In genomic region chr16:81611721-81612120, GRCh38 we compare ENCODE assay signal across 14 cellular contexts.
A peak's percentile ranks its signal among the peaks of the same experiment; 100 is the strongest.
DNase-seq lines count a peak whose midpoint lies in the region; ATAC-seq and TF ChIP-seq lines count a peak whose summit lies in the region.
"Had no signal": no experiment of that assay in that cellular context is flagged by ENCODE, and none has a peak within 500 bp of the region (broad histone marks: within the 10 kb centered on the region; RNA-seq: fewer than 3 reads in every experiment).

No MANE protein-coding gene starts in this region.

- H3K4me3 ChIP-seq in CD4-positive, alpha-beta memory T cell (ENCODE audit: low read length in 2 of 2), result no peak overlapping the region
- no peak overlapping the region for H3K4me3 ChIP-seq in SK-N-SH (ENCODE audit: low read depth in 2 of 2, low read length in 1 of 2)

- ATAC-seq in T-helper 17 cell, result no peak
- ATAC-seq in stimulated activated effector memory CD8-positive, alpha-beta T cell treated with anti-CD3 and anti-CD28 coated beads, Interleukin-12 subunit alpha, Interleukin-12 subunit beta, amount 100 ng/mL, for 72 hours, result no peak
- ATAC-seq: activated T-cell treated with anti-CD3 and anti-CD28 coated beads, Interleukin-2, amount 50 U/mL, for 4 hours had no signal

- H3K9me3 Mint-ChIP-seq in CD4-positive, alpha-beta memory T cell, result no peaks in the 10 kb centered on the region
- H3K9me3 Mint-ChIP-seq in immature natural killer cell, result no peaks in the 10 kb centered on the region
- H3K9me3 Mint-ChIP-seq in stimulated activated effector memory CD8-positive, alpha-beta T cell treated with anti-CD3 and anti-CD28 coated beads, Interleukin-12 subunit alpha, Interleukin-12 subunit beta, amount 100 ng/mL, for 72 hours, result no peaks in the 10 kb centered on the region
- H3K9me3 Mint-ChIP-seq: activated T-cell treated with anti-CD3 and anti-CD28 coated beads, Interleukin-2, amount 50 U/mL, for 4 hours; stimulated activated naive CD8-positive, alpha-beta T cell treated with anti-CD3 and anti-CD28 coated beads, Interleukin-15, Interleukin-2, amounts not matched to agents 100 ng/mL and 50 ng/mL, for 24 hours had no signal

- H3K9me3 ChIP-seq in CD4-positive, alpha-beta memory T cell (ENCODE audit: control insufficient read depth in 1 of 2, low read length in 2 of 2), result no peaks in the 10 kb centered on the region
- no peaks in the 10 kb centered on the region for H3K9me3 ChIP-seq in T-helper 17 cell (ENCODE audit: control insufficient read depth, low read length, poor library complexity, severe bottlenecking)
- no peaks in the 10 kb centered on the region for H3K9me3 ChIP-seq in SK-N-SH

- no peaks in the 10 kb centered on the region for H3K36me3 ChIP-seq in CD4-positive, alpha-beta memory T cell (ENCODE audit: insufficient read depth, low read length)
- peaks cover 5 to 9% of the 10 kb centered on the region in 2 experiments for H3K36me3 ChIP-seq in SK-N-SH (replicated peaks in 1 of 2; ENCODE audit: control insufficient read depth in 1 of 2, insufficient read depth in 2 of 2, low read length in 1 of 2)

- POLR2A ChIA-PET in CD4-positive, alpha-beta memory T cell (lab: Charles Lee; ENCODE audit: partially characterized antibody), result no interaction called here
- POLR2A ChIA-PET in SK-N-SH (lab: Yijun Ruan, JAX), result no interaction called here

- H3K79me2 ChIP-seq in SK-N-SH (ENCODE audit: insufficient read depth), result no peaks in the 10 kb centered on the region

- H3K4me1 ChIP-seq in CD4-positive, alpha-beta memory T cell (ENCODE audit: insufficient read depth, low read length), result peaks cover 16% of the 10 kb centered on the region
- H3K4me1 ChIP-seq in SK-N-SH (ENCODE audit: control insufficient read depth in 1 of 2, insufficient read depth in 2 of 2, low read depth in 1 of 2, low read length in 1 of 2), result peaks cover 4 to 33% of the 10 kb centered on the region in 2 experiments; a peak in 2 of 4 replicates

- CTCF ChIA-PET in CD4-positive, alpha-beta memory T cell (lab: Charles Lee; ENCODE audit: partially characterized antibody), result interaction anchor here (1.2 to 1.8 kb wide), 2 partner anchors 10 to 12 kb away, joined by 4 to 5 read pairs; no protein-coding TSS in a partner anchor
- CTCF ChIA-PET in SK-N-SH (lab: Yijun Ruan, JAX), result interaction anchor here (0.6 to 1.1 kb wide), 5 partner anchors 9 to 208 kb away, joined by 3 to 4 read pairs (median 3); no protein-coding TSS in a partner anchor

- peaks cover 15 to 39% of the 10 kb centered on the region in 2 donors for H3K36me3 Mint-ChIP-seq in CD4-positive, alpha-beta memory T cell
- H3K36me3 Mint-ChIP-seq in T-helper 17 cell (ENCODE audit: low read depth) (peaks cover under 1% of the 10 kb centered on the region), immature natural killer cell (peaks cover 0 to 21% (median 1%) of the 10 kb centered on the region in 3 donors)
- peaks cover 23% of the 10 kb centered on the region for H3K36me3 Mint-ChIP-seq in stimulated activated effector memory CD8-positive, alpha-beta T cell treated with anti-CD3 and anti-CD28 coated beads, Interleukin-12 subunit alpha, Interleukin-12 subunit beta, amount 100 ng/mL, for 72 hours

- H3K27ac Mint-ChIP-seq in CD4-positive, alpha-beta memory T cell, result peak overlapping the region in 6 of 7 donors; percentile 14 to 91 (median 84)
- peak overlapping the region; percentile 92 for H3K27ac Mint-ChIP-seq in T-helper 17 cell
- H3K27ac Mint-ChIP-seq in immature natural killer cell, result peak overlapping the region in 5 of 6 donors; percentile 25 to 64 (median 46)
- peak overlapping the region; percentile 85 for H3K27ac Mint-ChIP-seq in stimulated activated effector memory CD8-positive, alpha-beta T cell treated with anti-CD3 and anti-CD28 coated beads, Interleukin-12 subunit alpha, Interleukin-12 subunit beta, amount 100 ng/mL, for 72 hours
- H3K27ac Mint-ChIP-seq: stimulated activated naive CD8-positive, alpha-beta T cell treated with anti-CD3 and anti-CD28 coated beads, Interleukin-15, Interleukin-2, amounts not matched to agents 100 ng/mL and 50 ng/mL, for 24 hours had no signal

- H3F3A ChIP-seq in SK-N-SH (replicated peaks; ENCODE audit: insufficient read depth), result no peaks in the 10 kb centered on the region

- H3K4me2 ChIP-seq in SK-N-SH, result no peak overlapping the region

- H2AFZ ChIP-seq in SK-N-SH (ENCODE audit: low read depth), result no peak overlapping the region

- no peaks in the 10 kb centered on the region for H3K27me3 Mint-ChIP-seq in CD4-positive, alpha-beta memory T cell
- H3K27me3 Mint-ChIP-seq in T-helper 17 cell (no peaks in the 10 kb centered on the region), immature natural killer cell (ENCODE audit: low read depth in 3 of 3) (peaks cover 3 to 8% (median 8%) of the 10 kb centered on the region in 3 donors)
- H3K27me3 Mint-ChIP-seq: stimulated activated naive CD8-positive, alpha-beta T cell treated with anti-CD3 and anti-CD28 coated beads, Interleukin-15, Interleukin-2, amounts not matched to agents 100 ng/mL and 50 ng/mL, for 24 hours had no signal

- H3K4me3 Mint-ChIP-seq in CD4-positive, alpha-beta memory T cell, result no peak overlapping the region
- H3K4me3 Mint-ChIP-seq in T-helper 17 cell (no peak overlapping the region), immature natural killer cell (no peak overlapping the region)
- H3K4me3 Mint-ChIP-seq in stimulated activated effector memory CD8-positive, alpha-beta T cell treated with anti-CD3 and anti-CD28 coated beads, Interleukin-12 subunit alpha, Interleukin-12 subunit beta, amount 100 ng/mL, for 72 hours, result no peak overlapping the region
- H3K4me3 Mint-ChIP-seq: activated T-cell treated with anti-CD3 and anti-CD28 coated beads, Interleukin-2, amount 50 U/mL, for 4 hours; stimulated activated naive CD8-positive, alpha-beta T cell treated with anti-CD3 and anti-CD28 coated beads, Interleukin-15, Interleukin-2, amounts not matched to agents 100 ng/mL and 50 ng/mL, for 24 hours had no signal

- no peaks in the 10 kb centered on the region for H3K9me2 ChIP-seq in SK-N-SH

- intact Hi-C loops in CD4-positive, alpha-beta memory T cell (cut with micrococcal nuclease), result no loop called here

- H3K27me3 ChIP-seq in CD4-positive, alpha-beta memory T cell (ENCODE audit: insufficient read depth, low read length), result no peaks in the 10 kb centered on the region
- H3K27me3 ChIP-seq in SK-N-SH (ENCODE audit: insufficient read depth), result no peaks in the 10 kb centered on the region

- H3K9ac ChIP-seq in SK-N-SH, result no peak overlapping the region

- no peak overlapping the region for H3K27ac ChIP-seq in CD4-positive, alpha-beta memory T cell (ENCODE audit: low read depth, low read length)
- H3K27ac ChIP-seq in SK-N-SH (ENCODE audit: low read depth in 2 of 2, low read length in 1 of 2), result no peak overlapping the region

- DNase-seq in CD4-positive, alpha-beta memory T cell, result no peak
- DNase-seq in T-helper 17 cell (no peak), immature natural killer cell (no peak), SK-N-SH (no peak), activated gamma-delta T cell (lab: John Stamatoyannopoulos, UW) (no peak), NCI-H2227 (lab: John Stamatoyannopoulos, UW; ENCODE audit: unreplicated experiment) (no peak)
- DNase-seq in stimulated activated effector memory CD8-positive, alpha-beta T cell treated with anti-CD3 and anti-CD28 coated beads, Interleukin-12 subunit alpha, Interleukin-12 subunit beta, amount 100 ng/mL, for 72 hours (ENCODE audit: low spot score in 2 of 2), result no peak
- DNase-seq: activated CD4-positive, CD25-positive, alpha-beta regulatory T cell treated with anti-CD3 and anti-CD28 coated beads, Interleukin-2, amount 50 U/mL, for 72 hours; activated T-cell treated with anti-CD3 and anti-CD28 coated beads, Interleukin-2, amount 50 U/mL, for 4 hours; cortex of kidney; DND-41; NCI-H187; NCI-H524 treated with DMSO at 0.1 percent for 48 hours had no signal

- peaks cover 0 to 8% (median 6%) of the 10 kb centered on the region in 4 donors for H3K4me1 Mint-ChIP-seq in CD4-positive, alpha-beta memory T cell
- H3K4me1 Mint-ChIP-seq in T-helper 17 cell, result peaks cover 21% of the 10 kb centered on the region
- H3K4me1 Mint-ChIP-seq in immature natural killer cell, result peaks cover 2 to 3% of the 10 kb centered on the region in 2 donors
- H3K4me1 Mint-ChIP-seq in stimulated activated effector memory CD8-positive, alpha-beta T cell treated with anti-CD3 and anti-CD28 coated beads, Interleukin-12 subunit alpha, Interleukin-12 subunit beta, amount 100 ng/mL, for 72 hours, result peaks cover 24% of the 10 kb centered on the region

- WGBS in SK-N-SH (ENCODE audit: low lambda C conversion rate), result 88% methylated on average over 6 of the region's 6 CpGs

- no peak for TF ChIP-seq CTCF in SK-N-SH (IDR thresholded peaks at IDR 0.05)

- TF ChIP-seq RAD21 in SK-N-SH (IDR thresholded peaks at IDR 0.05; ENCODE audit: low read length), result no peak

- peaks cover 23% of the 10 kb centered on the region for H4K20me1 ChIP-seq in SK-N-SH (ENCODE audit: insufficient read depth)

- no peak for TF ChIP-seq EP300 in SK-N-SH (IDR thresholded peaks at IDR 0.05; ENCODE audit: borderline replicate concordance in 1 of 2, low read depth in 1 of 2, low read length in 1 of 2)

TF ChIP-seq in SK-N-SH, 30 proteins besides CTCF, POLR2A, EP300 and RAD21:
- TF ChIP-seq NRF1 (IDR thresholded peaks at IDR 0.05; ENCODE audit: low read depth, low read length) (no peak), YY1 (IDR thresholded peaks at IDR 0.05; ENCODE audit: low read depth) (no peak), POLR2AphosphoS5 (IDR thresholded peaks at IDR 0.05; ENCODE audit: low read depth, low read length) (no peak), MAX (IDR thresholded peaks at IDR 0.05; ENCODE audit: low read depth) (no peak), RFX5 (IDR thresholded peaks at IDR 0.05; ENCODE audit: low read length) (no peak), RXRA (IDR thresholded peaks at IDR 0.05; ENCODE audit: borderline replicate concordance, low read depth) (no peak)
